In genomic region chr2:189046275-189046674, GRCh38 we compare ENCODE assay signal across 19 cellular contexts.
DNase-seq lines count a peak whose midpoint lies in the region; FAIRE-seq and TF ChIP-seq lines count a peak whose summit lies in the region.
"Had no signal": no experiment of that assay in that cellular context is flagged by ENCODE, and none has a peak within 500 bp of the region (broad histone marks: within the 10 kb centered on the region; RNA-seq: fewer than 3 reads in every experiment).

No MANE protein-coding gene starts in this region.

- 91% methylated on average over 2 of the region's 2 CpGs for WGBS in smooth muscle cell (ENCODE audit: low lambda C conversion rate)

- no peak overlapping the region for H3K4me3 ChIP-seq in bronchial epithelial cell (ENCODE audit: low read depth, low read length)
- no peak overlapping the region for H3K4me3 ChIP-seq in smooth muscle cell
- H3K4me3 ChIP-seq: A549 had no signal

- H3K27ac ChIP-seq in smooth muscle cell (ENCODE audit: low read depth) = peak overlapping the region; percentile 12
- H3K27ac ChIP-seq: A549, C4-2B, HL-60 had no signal

- peaks cover 25% of the 10 kb centered on the region for H3K4me1 Mint-ChIP-seq in HFFc6 (ENCODE audit: low read depth)

- H3K27ac Mint-ChIP-seq in HFFc6 = peak overlapping the region; percentile 0; the same call in 1 of the 2 replicates
- H3K27ac Mint-ChIP-seq: CD8-positive, alpha-beta T cell had no signal

- peaks cover 57% of the 10 kb centered on the region for H3K36me3 Mint-ChIP-seq in HFFc6 (ENCODE audit: low read depth)
- H3K36me3 Mint-ChIP-seq: CD8-positive, alpha-beta T cell had no signal

- H3K4me3 Mint-ChIP-seq in HFFc6 = no peak overlapping the region
- H3K4me3 Mint-ChIP-seq: CD8-positive, alpha-beta T cell had no signal

- no peaks in the 10 kb centered on the region for H4K20me1 ChIP-seq in smooth muscle cell (ENCODE audit: low read depth)

- H2AFZ ChIP-seq in smooth muscle cell (ENCODE audit: low read depth) = no peak overlapping the region

- no peaks in the 10 kb centered on the region for H3K4me1 ChIP-seq in smooth muscle cell (ENCODE audit: low read depth)
- H3K4me1 ChIP-seq: BE2C had no signal

- H3K79me2 ChIP-seq in smooth muscle cell (ENCODE audit: low read depth) = peaks cover 32% of the 10 kb centered on the region

- H3K9me3 Mint-ChIP-seq in HFFc6 = no peaks in the 10 kb centered on the region
- H3K9me3 Mint-ChIP-seq: CD8-positive, alpha-beta T cell had no signal

- TF ChIP-seq CTCF in HFFc6 (IDR thresholded peaks at IDR 0.05) = no peak
- TF ChIP-seq CTCF in bronchial epithelial cell (IDR thresholded peaks at IDR 0.05; ENCODE audit: insufficient read depth, low read length, severe bottlenecking) = no peak
- TF ChIP-seq CTCF in smooth muscle cell (IDR thresholded peaks at IDR 0.05; ENCODE audit: borderline replicate concordance, insufficient read depth, poor library complexity, severe bottlenecking) = no peak

- H3K27me3 ChIP-seq in bronchial epithelial cell (ENCODE audit: control insufficient read depth, insufficient read depth, low read length) (no peaks in the 10 kb centered on the region), smooth muscle cell (ENCODE audit: low read depth) (no peaks in the 10 kb centered on the region)
- H3K27me3 ChIP-seq: BE2C had no signal

- no peaks in the 10 kb centered on the region for H3K9me3 ChIP-seq in smooth muscle cell (replicated peaks; ENCODE audit: low read depth)
- H3K9me3 ChIP-seq: A549, BE2C had no signal

- no peak for FAIRE-seq in bronchial epithelial cell (lab: Jason Lieb, UNC)
- FAIRE-seq: A549, D721Med, GM12892 had no signal

- DNase-seq in HFFc6 (no peak), bronchial epithelial cell (ENCODE audit: low read depth) (peak; percentile 6), fibroblast of peridontal ligament (ENCODE audit: extremely low read depth) (peak; percentile 18), smooth muscle cell (lab: John Stamatoyannopoulos, UW; ENCODE audit: unreplicated experiment) (no peak), NCI-H2081 treated with DMSO at 0.1 percent for 48 hours (lab: John Stamatoyannopoulos, UW) (no peak), islet precursor cell (no peak), GM03348 (ENCODE audit: low spot score) (no peak)
- DNase-seq: BE2C; CD8-positive, alpha-beta T cell; COR-L47; DMS153; DMS79 treated with DMSO at 0.1 percent for 48 hours; EL; HCEC 1CT had no signal

- H3K9ac ChIP-seq in smooth muscle cell (ENCODE audit: low read depth) = no peak overlapping the region

- no peaks in the 10 kb centered on the region for H3K36me3 ChIP-seq in bronchial epithelial cell (ENCODE audit: control insufficient read depth, insufficient read depth, low read length)
- peaks cover 65% of the 10 kb centered on the region for H3K36me3 ChIP-seq in smooth muscle cell (ENCODE audit: low read depth)
- H3K36me3 ChIP-seq: BE2C had no signal

- H3F3A ChIP-seq in smooth muscle cell (ENCODE audit: low read depth) = peaks cover 14% of the 10 kb centered on the region

- peaks cover 5% of the 10 kb centered on the region for H3K27me3 Mint-ChIP-seq in HFFc6 (ENCODE audit: insufficient read depth)

- no peak overlapping the region for H3K4me2 ChIP-seq in smooth muscle cell
- H3K4me2 ChIP-seq: A549 had no signal

Comparison
In these comparisons a context has a peak if more than half of its experiments do, and no peak if none do; other contexts are left out.
1. DNase-seq: peak in bronchial epithelial cell (single experiment) and fibroblast of peridontal ligament (single experiment); none in HFFc6 (single experiment), smooth muscle cell (single experiment), NCI-H2081 treated with DMSO at 0.1 percent for 48 hours (single experiment), islet precursor cell (single experiment) and GM03348 (single experiment).